In the genomic region with DNA sequence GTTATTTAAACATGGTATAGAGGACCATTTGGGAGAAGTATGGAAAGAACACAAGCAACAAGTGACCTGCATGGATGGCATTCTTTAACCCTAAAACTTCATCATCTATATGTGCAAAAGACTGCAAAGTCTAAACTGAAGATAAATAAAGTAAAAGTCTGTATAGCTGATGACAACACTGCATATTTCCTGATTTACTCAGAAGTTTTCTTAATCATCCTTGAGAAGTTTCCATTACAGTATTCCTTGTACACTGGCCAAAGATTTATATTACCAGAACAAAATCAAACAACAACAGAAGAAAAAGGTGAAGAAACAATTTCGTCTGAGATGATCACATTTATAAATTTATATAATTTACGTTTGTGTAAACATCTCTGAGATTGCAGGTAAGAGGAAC, we compare ENCODE assay signal across 20 cellular contexts.
DNase-seq lines count a peak whose midpoint lies in the region; ATAC-seq, FAIRE-seq and TF ChIP-seq lines count a peak whose summit lies in the region.
"Had no signal": no experiment of that assay in that cellular context is flagged by ENCODE, and none has a peak within 500 bp of the region (broad histone marks: within the 10 kb centered on the region; RNA-seq: fewer than 3 reads in every experiment).

No MANE protein-coding gene starts in this region.

- no peaks in the 10 kb centered on the region for H3K9me2 ChIP-seq in SK-N-SH

- no peak for ATAC-seq in HG02870 (IDR thresholded peaks at IDR 0.05; ENCODE audit: unreplicated experiment)
- ATAC-seq in natural killer cell treated with Interleukin-12 subunit alpha and Interleukin-12 subunit beta and Interleukin-15 and Interleukin-18, amount 100 ng/mL, for 72 hours: no peak
- no peak for ATAC-seq in lower lobe of right lung
- ATAC-seq: activated naive CD8-positive, alpha-beta T cell treated with anti-CD3 and anti-CD28 coated beads, Interleukin-2, amount 50 U/mL, for 24 hours; CD8-positive, alpha-beta T cell; gastroesophageal sphincter; left lobe of liver had no signal

- no peak overlapping the region for H3K23ac ChIP-seq in mesenchymal stem cell (ENCODE audit: low read length in 2 of 2)

- no peaks in the 10 kb centered on the region for H3K36me3 ChIP-seq in BJ (ENCODE audit: control insufficient read depth, insufficient read depth, low read length)
- no peaks in the 10 kb centered on the region for H3K36me3 ChIP-seq in SK-N-SH (replicated peaks in 1 of 2; ENCODE audit: control insufficient read depth in 1 of 2, insufficient read depth in 2 of 2, low read length in 1 of 2)
- no peaks in the 10 kb centered on the region for H3K36me3 ChIP-seq in endothelial cell of umbilical vein (ENCODE audit: control insufficient read depth in 2 of 2, extremely low read depth in 1 of 2, insufficient read depth in 2 of 2, low read length in 2 of 2)
- H3K36me3 ChIP-seq in mesenchymal stem cell (ENCODE audit: control insufficient read depth in 1 of 2, insufficient read depth in 2 of 2, low read depth in 1 of 2, low read length in 2 of 2): no peaks in the 10 kb centered on the region
- no peaks in the 10 kb centered on the region for H3K36me3 ChIP-seq in lower lobe of right lung
- H3K36me3 ChIP-seq: gastroesophageal sphincter had no signal

- peaks cover 13% of the 10 kb centered on the region for H3K9me3 Mint-ChIP-seq in natural killer cell treated with Interleukin-12 subunit alpha and Interleukin-12 subunit beta and Interleukin-15 and Interleukin-18, amount 100 ng/mL, for 72 hours
- H3K9me3 Mint-ChIP-seq: activated naive CD8-positive, alpha-beta T cell treated with anti-CD3 and anti-CD28 coated beads, Interleukin-2, amount 50 U/mL, for 24 hours had no signal

- H4K8ac ChIP-seq in mesenchymal stem cell (ENCODE audit: low read length): no peak overlapping the region

- H3K36me3 Mint-ChIP-seq in natural killer cell treated with Interleukin-12 subunit alpha and Interleukin-12 subunit beta and Interleukin-15 and Interleukin-18, amount 100 ng/mL, for 72 hours: peaks cover 13% of the 10 kb centered on the region
- H3K36me3 Mint-ChIP-seq: CD8-positive, alpha-beta T cell had no signal

- 59% methylated on average over 2 of the region's 2 CpGs for WGBS in SK-N-SH (ENCODE audit: low lambda C conversion rate)
- WGBS in mesenchymal stem cell: no CpG with 5 or more reads among the region's 2 CpGs

- H2BK12ac ChIP-seq in mesenchymal stem cell (ENCODE audit: low read length in 2 of 2): no peak overlapping the region

- H2BK15ac ChIP-seq in mesenchymal stem cell (ENCODE audit: low read depth, poor library complexity, severe bottlenecking): no peak overlapping the region

- no peak overlapping the region for H2AK5ac ChIP-seq in mesenchymal stem cell (ENCODE audit: low read length, severe bottlenecking)

- H4K91ac ChIP-seq in mesenchymal stem cell (ENCODE audit: low read length): no peak overlapping the region

- H3K27me3 ChIP-seq in BJ (ENCODE audit: control insufficient read depth, insufficient read depth, low read length) (no peaks in the 10 kb centered on the region), SK-N-SH (ENCODE audit: insufficient read depth) (no peaks in the 10 kb centered on the region), endothelial cell of umbilical vein (ENCODE audit: control insufficient read depth in 2 of 2, insufficient read depth in 2 of 2, low read length in 2 of 2) (no peaks in the 10 kb centered on the region), mesenchymal stem cell (ENCODE audit: control insufficient read depth in 1 of 2, insufficient read depth in 1 of 2, low read length in 2 of 2) (no peaks in the 10 kb centered on the region), lower lobe of right lung (ENCODE audit: low read depth) (no peaks in the 10 kb centered on the region)
- H3K27me3 ChIP-seq: gastroesophageal sphincter had no signal

- no peaks in the 10 kb centered on the region for H3K4me1 Mint-ChIP-seq in natural killer cell treated with Interleukin-12 subunit alpha and Interleukin-12 subunit beta and Interleukin-15 and Interleukin-18, amount 100 ng/mL, for 72 hours (ENCODE audit: low read depth in 2 of 2)
- H3K4me1 Mint-ChIP-seq: activated naive CD8-positive, alpha-beta T cell treated with anti-CD3 and anti-CD28 coated beads, Interleukin-2, amount 50 U/mL, for 24 hours had no signal

- intact Hi-C loops in endothelial cell of umbilical vein (cut with micrococcal nuclease): no loop called here
- intact Hi-C loops in lower lobe of right lung (cut with DNase I): no loop called here

- H3K27ac ChIP-seq in SK-N-SH (ENCODE audit: low read depth in 2 of 2, low read length in 1 of 2): peak overlapping the region in 1 of 2 experiments; percentile 67; a peak in 3 of 4 replicates
- H3K27ac ChIP-seq in endothelial cell of umbilical vein (ENCODE audit: insufficient read depth, low read depth, low read length): no peak overlapping the region
- no peak overlapping the region for H3K27ac ChIP-seq in mesenchymal stem cell (ENCODE audit: low read length, poor library complexity, severe bottlenecking)
- no peak overlapping the region for H3K27ac ChIP-seq in lower lobe of right lung
- H3K27ac ChIP-seq: gastroesophageal sphincter had no signal

- H3K27me3 Mint-ChIP-seq in natural killer cell treated with Interleukin-12 subunit alpha and Interleukin-12 subunit beta and Interleukin-15 and Interleukin-18, amount 100 ng/mL, for 72 hours: peaks cover 0 to 2% of the 10 kb centered on the region in 2 donors
- H3K27me3 Mint-ChIP-seq: activated naive CD8-positive, alpha-beta T cell treated with anti-CD3 and anti-CD28 coated beads, Interleukin-2, amount 50 U/mL, for 24 hours had no signal

- no peak overlapping the region for H3K4me3 Mint-ChIP-seq in natural killer cell treated with Interleukin-12 subunit alpha and Interleukin-12 subunit beta and Interleukin-15 and Interleukin-18, amount 100 ng/mL, for 72 hours
- H3K4me3 Mint-ChIP-seq: activated naive CD8-positive, alpha-beta T cell treated with anti-CD3 and anti-CD28 coated beads, Interleukin-2, amount 50 U/mL, for 24 hours; CD8-positive, alpha-beta T cell had no signal

- H3K18ac ChIP-seq in mesenchymal stem cell (ENCODE audit: low read depth in 1 of 2, low read length in 2 of 2): no peak overlapping the region

- DNase-seq in BJ (ENCODE audit: low read depth): peak; percentile 18
- DNase-seq in SK-N-SH: no peak
- peak; percentile 19 for DNase-seq in endothelial cell of umbilical vein (ENCODE audit: low read depth, low spot score)
- DNase-seq in mesenchymal stem cell: peak; percentile 66
- no peak for DNase-seq in NCI-H146 (lab: John Stamatoyannopoulos, UW)
- no peak for DNase-seq in natural killer cell treated with Interleukin-12 subunit alpha and Interleukin-12 subunit beta and Interleukin-15 and Interleukin-18, amount 100 ng/mL, for 72 hours (ENCODE audit: low spot score)
- DNase-seq in lower lobe of right lung: no peak
- DNase-seq: activated CD4-positive, alpha-beta T cell treated with anti-CD3 and anti-CD28 coated beads, Interleukin-2, amount 50 U/mL, for 1 hour; activated CD8-positive, alpha-beta memory T cell treated with anti-CD3 and anti-CD28 coated beads, Interleukin-2, amount 50 U/mL, for 4 hours; activated effector memory CD4-positive, alpha-beta T cell treated with Interleukin-2 at 50 U/mL for 16 hours; activated naive CD8-positive, alpha-beta T cell treated with anti-CD3 and anti-CD28 coated beads, Interleukin-2, amount 50 U/mL, for 24 hours; CD8-positive, alpha-beta T cell; cerebellar nuclear complex; DMS79 treated with DMSO at 0.1 percent for 48 hours; NCI-H1105 treated with DMSO at 0.1 percent for 48 hours; NCI-H524; Right ventricle myocardium superior had no signal

- no peak overlapping the region for H2BK120ac ChIP-seq in mesenchymal stem cell (ENCODE audit: low read depth, low read length)

- BruUV-seq in endothelial cell of umbilical vein (replicated peaks; lab: Mats Ljungman, UMichigan): no TSS peak

- H3K9ac ChIP-seq in SK-N-SH (no peak overlapping the region), endothelial cell of umbilical vein (replicated peaks; ENCODE audit: extremely low read depth, insufficient read depth, low read length) (no peak overlapping the region), mesenchymal stem cell (ENCODE audit: low read length) (peak overlapping the region; percentile 51)

- TF ChIP-seq RAD21 in SK-N-SH (IDR thresholded peaks at IDR 0.05; ENCODE audit: low read length): no peak

- H3F3A ChIP-seq in SK-N-SH (replicated peaks; ENCODE audit: insufficient read depth): peaks cover 9% of the 10 kb centered on the region

- H3K14ac ChIP-seq in mesenchymal stem cell (ENCODE audit: low read length in 2 of 2): no peak overlapping the region

- CTCF ChIA-PET in BJ (lab: Yijun Ruan, JAX) (no interaction called here), SK-N-SH (lab: Yijun Ruan, JAX) (interaction anchor here (1.3 kb wide), 1 partner anchor 9 kb away, joined by 4 read pairs; no protein-coding TSS in a partner anchor), endothelial cell of umbilical vein (lab: Charles Lee) (no interaction called here)

- no peaks in the 10 kb centered on the region for H3K9me1 ChIP-seq in endothelial cell of umbilical vein (replicated peaks; ENCODE audit: control insufficient read depth, extremely low read depth, insufficient read depth, low read length)

- H2AFZ ChIP-seq in SK-N-SH (ENCODE audit: low read depth): peak overlapping the region; percentile 25; the same call in 1 of the 2 replicates
- H2AFZ ChIP-seq in endothelial cell of umbilical vein (ENCODE audit: low read depth, low read length): no peak overlapping the region
- no peak overlapping the region for H2AFZ ChIP-seq in mesenchymal stem cell (ENCODE audit: low read depth, low read length)

- peak in 1 of 2 experiments; percentile 65; a peak in 2 of 4 replicates for TF ChIP-seq EP300 in SK-N-SH (IDR thresholded peaks at IDR 0.05; ENCODE audit: borderline replicate concordance in 1 of 2, low read depth in 1 of 2, low read length in 1 of 2)

- H3K9me3 ChIP-seq in SK-N-SH (no peaks in the 10 kb centered on the region), endothelial cell of umbilical vein (replicated peaks; ENCODE audit: control insufficient read depth, insufficient read depth, low read length) (no peaks in the 10 kb centered on the region), mesenchymal stem cell (ENCODE audit: control insufficient read depth, low read length) (peaks cover 8% of the 10 kb centered on the region), lower lobe of right lung (no peaks in the 10 kb centered on the region)

- H3K4me2 ChIP-seq in SK-N-SH (no peak overlapping the region), endothelial cell of umbilical vein (ENCODE audit: insufficient read depth, low read length) (no peak overlapping the region), mesenchymal stem cell (ENCODE audit: low read length, poor library complexity, severe bottlenecking) (no peak overlapping the region)

- H4K20me1 ChIP-seq in SK-N-SH (ENCODE audit: insufficient read depth) (no peaks in the 10 kb centered on the region), endothelial cell of umbilical vein (replicated peaks; ENCODE audit: control insufficient read depth, extremely low read depth, insufficient read depth, low read length) (no peaks in the 10 kb centered on the region)

- TF ChIP-seq CTCF in BJ (IDR thresholded peaks at IDR 0.05; ENCODE audit: insufficient read depth, low read depth, low read length) (no peak), SK-N-SH (IDR thresholded peaks at IDR 0.05) (no peak), endothelial cell of umbilical vein (IDR thresholded peaks at IDR 0.05; ENCODE audit: extremely low read depth in 1 of 2, insufficient read depth in 1 of 2, low read depth in 1 of 2, low read length in 2 of 2) (no peak), lower lobe of right lung (IDR thresholded peaks at IDR 0.05) (no peak)

- POLR2A ChIA-PET in BJ (lab: Charles Lee): no interaction called here
- POLR2A ChIA-PET in SK-N-SH (lab: Yijun Ruan, JAX): no interaction called here
- POLR2A ChIA-PET in endothelial cell of umbilical vein (lab: Charles Lee): no interaction called here

- H3K4me3 ChIP-seq in BJ (ENCODE audit: low read depth, low read length) (no peak overlapping the region), SK-N-SH (ENCODE audit: low read depth in 2 of 2, low read length in 1 of 2) (no peak overlapping the region), endothelial cell of umbilical vein (replicated peaks in 1 of 3; ENCODE audit: insufficient read depth in 1 of 3, low read depth in 1 of 3, low read length in 3 of 3) (no peak overlapping the region), mesenchymal stem cell (ENCODE audit: insufficient read depth in 1 of 2, low read depth in 1 of 2, low read length in 2 of 2) (no peak overlapping the region), lower lobe of right lung (no peak overlapping the region)
- H3K4me3 ChIP-seq: gastroesophageal sphincter had no signal

- FAIRE-seq in endothelial cell of umbilical vein (lab: Jason Lieb, UNC): no peak

- no peak overlapping the region for H3K27ac Mint-ChIP-seq in natural killer cell treated with Interleukin-12 subunit alpha and Interleukin-12 subunit beta and Interleukin-15 and Interleukin-18, amount 100 ng/mL, for 72 hours
- H3K27ac Mint-ChIP-seq: activated naive CD8-positive, alpha-beta T cell treated with anti-CD3 and anti-CD28 coated beads, Interleukin-2, amount 50 U/mL, for 24 hours; CD8-positive, alpha-beta T cell had no signal

- H3K4me1 ChIP-seq in SK-N-SH (ENCODE audit: control insufficient read depth in 1 of 2, insufficient read depth in 2 of 2, low read depth in 1 of 2, low read length in 1 of 2) (peaks cover 0 to 3% of the 10 kb centered on the region in 2 experiments; a peak in 1 of 4 replicates), endothelial cell of umbilical vein (ENCODE audit: control insufficient read depth, extremely low read depth, insufficient read depth, low read length) (no peaks in the 10 kb centered on the region), mesenchymal stem cell (ENCODE audit: control insufficient read depth, insufficient read depth, low read depth, low read length) (no peaks in the 10 kb centered on the region), lower lobe of right lung (no peaks in the 10 kb centered on the region)
- H3K4me1 ChIP-seq: gastroesophageal sphincter had no signal

- dilution Hi-C loops in endothelial cell of umbilical vein (cut with MboI; ENCODE audit: extremely low pct_ligation_motif_present, low sequenced_read_pairs): no loop called here

- no peak overlapping the region for H3K4ac ChIP-seq in mesenchymal stem cell (ENCODE audit: low read depth in 1 of 2, low read length in 2 of 2)

- H3K79me1 ChIP-seq in mesenchymal stem cell (replicated peaks; ENCODE audit: low read length, poor library complexity, severe bottlenecking): no peaks in the 10 kb centered on the region

- no peak overlapping the region for H2BK5ac ChIP-seq in mesenchymal stem cell (ENCODE audit: low read depth, low read length, poor library complexity, severe bottlenecking)

- TF ChIP-seq POLR2A in endothelial cell of umbilical vein (IDR thresholded peaks at IDR 0.05; ENCODE audit: low read depth, low read length): no peak

- H3K79me2 ChIP-seq in SK-N-SH (ENCODE audit: insufficient read depth) (no peaks in the 10 kb centered on the region), endothelial cell of umbilical vein (ENCODE audit: control insufficient read depth, insufficient read depth, low read length) (no peaks in the 10 kb centered on the region)

Comparison
In these comparisons a context has a peak if more than half of its experiments do, and no peak if none do; other contexts are left out.
1. DNase-seq: peak in BJ (single experiment), endothelial cell of umbilical vein (single experiment) and mesenchymal stem cell (single experiment); none in SK-N-SH (single experiment), NCI-H146 (single experiment), natural killer cell treated with Interleukin-12 subunit alpha and Interleukin-12 subunit beta and Interleukin-15 and Interleukin-18, amount 100 ng/mL, for 72 hours (single experiment) and lower lobe of right lung (single experiment).